ENCODE assay signal across 26 cellular contexts in genomic region chr3:162498626-162499025, GRCh38.
"Had no signal": no experiment of that assay in that cellular context is flagged by ENCODE, and none has a peak within 500 bp of the region (broad histone marks: within the 10 kb centered on the region; RNA-seq: fewer than 3 reads in every experiment).

No MANE protein-coding gene starts in this region.

- H3K9me3 ChIP-seq: colonic mucosa, gastrocnemius medialis had no signal

- FAIRE-seq: endothelial cell of umbilical vein had no signal

- H3K36me3 ChIP-seq: colonic mucosa, esophagus muscularis mucosa, esophagus squamous epithelium, gastrocnemius medialis, gastroesophageal sphincter, heart left ventricle, heart right ventricle had no signal

- H3K4me1 ChIP-seq: colonic mucosa, esophagus muscularis mucosa, esophagus squamous epithelium, foreskin keratinocyte, gastrocnemius medialis, gastroesophageal sphincter, heart left ventricle, heart right ventricle had no signal

- H3K27me3 ChIP-seq: colonic mucosa, dorsolateral prefrontal cortex, esophagus muscularis mucosa, esophagus squamous epithelium, foreskin keratinocyte, gastrocnemius medialis, gastroesophageal sphincter, heart left ventricle, heart right ventricle, hepatocyte had no signal

- DNase-seq: colonic mucosa; cortex of kidney; dermis blood vessel endothelial cell; dorsolateral prefrontal cortex; effector CD4-positive, alpha-beta T cell; effector CD8-positive, alpha-beta T cell; effector memory CD4-positive, alpha-beta T cell; effector memory CD8-positive, alpha-beta T cell; endodermal cell; erythroblast; esophagus squamous epithelium; foreskin fibroblast; foreskin keratinocyte; foreskin melanocyte; gastrocnemius medialis; glutamatergic neuron; head of caudate nucleus; heart left ventricle; heart right ventricle had no signal

- H3K4me3 ChIP-seq: colonic mucosa, coronary artery, dorsolateral prefrontal cortex, esophagus muscularis mucosa, esophagus squamous epithelium, gastrocnemius medialis, gastroesophageal sphincter, heart left ventricle, heart right ventricle, hepatocyte had no signal

- H3K4me2 ChIP-seq: hepatocyte had no signal

- H3K79me2 ChIP-seq: hepatocyte had no signal

- H2AFZ ChIP-seq: hepatocyte had no signal

- H3K27ac ChIP-seq: colonic mucosa, coronary artery, dorsolateral prefrontal cortex, epithelial cell of prostate, esophagus muscularis mucosa, esophagus squamous epithelium, foreskin keratinocyte, gastrocnemius medialis, gastroesophageal sphincter, heart left ventricle, heart right ventricle, hepatocyte had no signal

- ATAC-seq: effector memory CD8-positive, alpha-beta T cell; esophagus mucosa; foreskin keratinocyte; gastrocnemius medialis; gastroesophageal sphincter; heart left ventricle; heart right ventricle had no signal
